In genomic region chr3:71702131-71703024, GRCh38 we compare ENCODE assay signal across 8 cellular contexts.
DNase-seq lines count a peak whose midpoint lies in the region; ATAC-seq and TF ChIP-seq lines count a peak whose summit lies in the region.
"Had no signal": no experiment of that assay in that cellular context is flagged by ENCODE, and none has a peak within 500 bp of the region (broad histone marks: within the 10 kb centered on the region; RNA-seq: fewer than 3 reads in every experiment).

No MANE protein-coding gene starts in this region.

- DNase-seq in RWPE2 (ENCODE audit: low spot score), result no peak
- DNase-seq in central memory CD8-positive, alpha-beta T cell (ENCODE audit: low spot score in 2 of 2), result no peak
- DNase-seq in nephron progenitor cell, result no peak
- no peak for DNase-seq in activated effector memory CD4-positive, alpha-beta T cell treated with anti-CD3 and anti-CD28 coated beads, Interleukin-2, amount 50 U/mL, for 16 hours
- DNase-seq: NCI-H446 treated with DMSO at 0.1 percent for 48 hours had no signal

- peaks cover 49% of the 10 kb centered on the region for H3K4me1 Mint-ChIP-seq in central memory CD8-positive, alpha-beta T cell
- peaks cover 39% of the 10 kb centered on the region for H3K4me1 Mint-ChIP-seq in nephron progenitor cell

- H3K36me3 Mint-ChIP-seq in central memory CD8-positive, alpha-beta T cell (ENCODE audit: insufficient read depth), result peaks cover 30% of the 10 kb centered on the region
- peaks cover 12% of the 10 kb centered on the region for H3K36me3 Mint-ChIP-seq in nephron progenitor cell (ENCODE audit: low read depth)

- H3K27me3 ChIP-seq in RWPE2 (ENCODE audit: insufficient read depth, poor library complexity, severe bottlenecking), result no peaks in the 10 kb centered on the region

- peak overlapping the region; percentile 77 for H3K27ac ChIP-seq in RWPE2 (ENCODE audit: poor library complexity, severe bottlenecking)

- H3K4me3 Mint-ChIP-seq in central memory CD8-positive, alpha-beta T cell, result no peak overlapping the region
- no peak overlapping the region for H3K4me3 Mint-ChIP-seq in nephron progenitor cell

- H3K9me3 Mint-ChIP-seq in central memory CD8-positive, alpha-beta T cell, result no peaks in the 10 kb centered on the region
- H3K9me3 Mint-ChIP-seq in nephron progenitor cell, result no peaks in the 10 kb centered on the region

- TF ChIP-seq CTCF in RWPE2 (IDR thresholded peaks at IDR 0.05; ENCODE audit: poor library complexity, severe bottlenecking) (no peak), nephron progenitor cell (IDR thresholded peaks at IDR 0.05) (no peak)

- no peaks in the 10 kb centered on the region for H3K9me3 ChIP-seq in RWPE2 (ENCODE audit: severe bottlenecking)

- H3K4me1 ChIP-seq in RWPE2 (ENCODE audit: insufficient read depth, poor library complexity, severe bottlenecking), result peaks cover 15% of the 10 kb centered on the region

- no peaks in the 10 kb centered on the region for H3K36me3 ChIP-seq in RWPE2 (ENCODE audit: low read depth)

- H3K4me3 ChIP-seq in RWPE2 (ENCODE audit: severe bottlenecking), result no peak overlapping the region

- peak overlapping the region; percentile 30 for H3K27ac Mint-ChIP-seq in central memory CD8-positive, alpha-beta T cell (ENCODE audit: low read depth)
- peak overlapping the region; percentile 7 for H3K27ac Mint-ChIP-seq in nephron progenitor cell

- no peaks in the 10 kb centered on the region for H3K27me3 Mint-ChIP-seq in central memory CD8-positive, alpha-beta T cell
- peaks cover 3% of the 10 kb centered on the region for H3K27me3 Mint-ChIP-seq in nephron progenitor cell (ENCODE audit: low read depth, poor library complexity)

- peak; percentile 70 for ATAC-seq in GM18508 (IDR thresholded peaks at IDR 0.05; ENCODE audit: insufficient read depth, unreplicated experiment)
- ATAC-seq in RWPE2 (ENCODE audit: low read depth), result peak; percentile 99
- peak; percentile 75 for ATAC-seq in central memory CD8-positive, alpha-beta T cell (replicated peaks; ENCODE audit: extremely low read depth, poor library complexity, severe bottlenecking)
- ATAC-seq in HG03521 (IDR thresholded peaks at IDR 0.05; ENCODE audit: unreplicated experiment), result no peak
- no peak for ATAC-seq in GM21515 (IDR thresholded peaks at IDR 0.05; ENCODE audit: unreplicated experiment)

Comparison
In these comparisons a context has a peak if more than half of its experiments do, and no peak if none do; other contexts are left out.
1. ATAC-seq: peak in GM18508 (single experiment), RWPE2 (single experiment) and central memory CD8-positive, alpha-beta T cell (single experiment); none in HG03521 (single experiment) and GM21515 (single experiment).